ENCODE assay signal across 6 cellular contexts in genomic region chr19:872266-872951, GRCh38. TPM values are rescaled to one million over a fixed set of nuclear protein-coding genes. Genes with fewer than 3 reads are reported as not detected.
A peak's percentile ranks its signal among the peaks of the same experiment; 100 is the strongest.
DNase-seq lines count a peak whose midpoint lies in the region; ATAC-seq, FAIRE-seq and TF ChIP-seq lines count a peak whose summit lies in the region.

No MANE protein-coding gene starts in this region.

- H3K9me3 Mint-ChIP-seq in astrocyte (ENCODE audit: unreplicated experiment) (no peaks in the 10 kb centered on the region), neural progenitor cell (no peaks in the 10 kb centered on the region)

- peaks cover 12% of the 10 kb centered on the region for H3K4me1 ChIP-seq in PC-3 (ENCODE audit: insufficient read depth, low read length)
- peaks cover 19% of the 10 kb centered on the region for H3K4me1 ChIP-seq in astrocyte (ENCODE audit: insufficient read depth, low read length)
- H3K4me1 ChIP-seq in neural progenitor cell, result peaks cover 6% of the 10 kb centered on the region

- H3K36me3 Mint-ChIP-seq in astrocyte (ENCODE audit: low read depth, unreplicated experiment) (peaks cover 11% of the 10 kb centered on the region), neural progenitor cell (peaks cover 12% of the 10 kb centered on the region)

- H3K4me2 ChIP-seq in PC-3 (ENCODE audit: low read length) (no peak overlapping the region), astrocyte (ENCODE audit: low read length) (no peak overlapping the region), neural progenitor cell (peak overlapping the region; percentile 42)

- H3K27me3 ChIP-seq in PC-3 (ENCODE audit: low read length) (no peaks in the 10 kb centered on the region), astrocyte (ENCODE audit: insufficient read depth, low read length) (no peaks in the 10 kb centered on the region), neural progenitor cell (no peaks in the 10 kb centered on the region)

- H3K4me1 Mint-ChIP-seq in astrocyte (ENCODE audit: low read depth, unreplicated experiment) (peaks cover 2% of the 10 kb centered on the region), neural progenitor cell (peaks cover 5% of the 10 kb centered on the region)

- H3K4me3 ChIP-seq in PC-3 (ENCODE audit: low read length) (no peak overlapping the region), astrocyte (ENCODE audit: insufficient read depth, low read depth, low read length) (no peak overlapping the region), neural progenitor cell (no peak overlapping the region)

- H3K27ac ChIP-seq in PC-3 (ENCODE audit: low read length), result no peak overlapping the region
- no peak overlapping the region for H3K27ac ChIP-seq in astrocyte (ENCODE audit: low read depth, low read length)
- peak overlapping the region; percentile 68 for H3K27ac ChIP-seq in neural progenitor cell

- intact Hi-C loops in PC-3 (cut with micrococcal nuclease), result no loop called here

- no peak for FAIRE-seq in astrocyte (lab: Jason Lieb, UNC)

- no peak overlapping the region for H2AFZ ChIP-seq in PC-3 (ENCODE audit: low read length)
- H2AFZ ChIP-seq in astrocyte (ENCODE audit: low read depth, low read length), result no peak overlapping the region
- no peak overlapping the region for H2AFZ ChIP-seq in neural progenitor cell (replicated peaks)

- peak; percentile 52 for ATAC-seq in PC-3

- POLR2A ChIA-PET in PC-3 (lab: Charles Lee; ENCODE audit: unreplicated experiment), result no interaction called here

- H4K20me1 ChIP-seq in PC-3 (ENCODE audit: low read length) (no peaks in the 10 kb centered on the region), astrocyte (ENCODE audit: insufficient read depth, low read length) (peaks cover 24% of the 10 kb centered on the region), neural progenitor cell (ENCODE audit: low read depth) (peaks cover 13% of the 10 kb centered on the region)

- H3K9ac ChIP-seq in PC-3 (ENCODE audit: low read length), result no peak overlapping the region
- H3K9ac ChIP-seq in astrocyte (ENCODE audit: low read length), result no peak overlapping the region
- no peak overlapping the region for H3K9ac ChIP-seq in neural progenitor cell

- H3K27ac Mint-ChIP-seq in astrocyte (ENCODE audit: unreplicated experiment), result no peak overlapping the region
- H3K27ac Mint-ChIP-seq in neural progenitor cell, result no peak overlapping the region

- H3K9me2 ChIP-seq in PC-3 (replicated peaks; ENCODE audit: low read length), result no peaks in the 10 kb centered on the region

- H3F3A ChIP-seq in PC-3 (ENCODE audit: low read length, unreplicated experiment) (no peaks in the 10 kb centered on the region), neural progenitor cell (ENCODE audit: low read depth) (peaks cover 28% of the 10 kb centered on the region)

- H3K4me3 Mint-ChIP-seq in astrocyte (ENCODE audit: unreplicated experiment) (no peak overlapping the region), neural progenitor cell (no peak overlapping the region)

- DNase-seq in GM10266 (ENCODE audit: extremely low spot score), result peak; percentile 95
- DNase-seq in PC-3, result peak; percentile 45
- DNase-seq in astrocyte (ENCODE audit: low read depth), result peak; percentile 56
- peak; percentile 85 for DNase-seq in neural progenitor cell (ENCODE audit: low spot score)
- DNase-seq in NCI-H345 treated with DMSO at 0.1 percent for 48 hours (lab: John Stamatoyannopoulos, UW; ENCODE audit: unreplicated experiment), result no peak
- DNase-seq in NCI-H2081 (lab: John Stamatoyannopoulos, UW), result no peak

- no peaks in the 10 kb centered on the region for H3K27me3 Mint-ChIP-seq in astrocyte (ENCODE audit: low read depth, unreplicated experiment)
- H3K27me3 Mint-ChIP-seq in neural progenitor cell (ENCODE audit: insufficient read depth, low read depth), result peaks cover 5% of the 10 kb centered on the region

- BruUV-seq in PC-3 (replicated peaks; lab: Mats Ljungman, UMichigan), result no TSS peak

- CTCF ChIA-PET in PC-3 (lab: Charles Lee), result no interaction called here

- H3K9me3 ChIP-seq in PC-3 (ENCODE audit: low read length), result no peaks in the 10 kb centered on the region
- no peaks in the 10 kb centered on the region for H3K9me3 ChIP-seq in astrocyte (ENCODE audit: insufficient read depth, low read depth, low read length)
- no peaks in the 10 kb centered on the region for H3K9me3 ChIP-seq in neural progenitor cell (ENCODE audit: low read depth)

- TF ChIP-seq CTCF in GM10266 (IDR thresholded peaks at IDR 0.05; ENCODE audit: control insufficient read depth, insufficient read depth, low read depth, missing control alignments), result no peak
- no peak for TF ChIP-seq CTCF in PC-3 (conservative IDR thresholded peaks at IDR 0.05; ENCODE audit: low read depth, low read length)
- no peak for TF ChIP-seq CTCF in astrocyte (IDR thresholded peaks at IDR 0.05; ENCODE audit: insufficient read depth, low read depth, low read length)
- no peak for TF ChIP-seq CTCF in neural progenitor cell (IDR thresholded peaks at IDR 0.05)

- H3K36me3 ChIP-seq in PC-3 (ENCODE audit: low read depth, low read length), result no peaks in the 10 kb centered on the region; the same call in 1 of the 2 replicates
- H3K36me3 ChIP-seq in astrocyte (ENCODE audit: insufficient read depth, low read length), result peaks cover 4% of the 10 kb centered on the region
- no peaks in the 10 kb centered on the region for H3K36me3 ChIP-seq in neural progenitor cell

- H3K79me2 ChIP-seq in PC-3 (ENCODE audit: low read length), result no peaks in the 10 kb centered on the region
- no peaks in the 10 kb centered on the region for H3K79me2 ChIP-seq in astrocyte (ENCODE audit: insufficient read depth, low read length)
- H3K79me2 ChIP-seq in neural progenitor cell (ENCODE audit: low read depth), result no peaks in the 10 kb centered on the region

RNA-seq across cellular contexts. Expression of gene CFD, which starts 12.9 kb away (rescaled TPM):
- total RNA-seq in PC-3 (2014; rRNA removed), result 22.4 and 38.0 TPM in 2 replicates
- 0.59 and 0.65 TPM in 2 replicates for total RNA-seq in astrocyte
- 0.90 TPM in 1 of 2 replicates, not detected in the other for total RNA-seq in neural progenitor cell (ENCODE audit: low replicate concordance)

RNA-seq across cellular contexts. Expression of gene ELANE, which starts 20.3 kb away (rescaled TPM):
- total RNA-seq in PC-3 (2014; rRNA removed) (not detected in 2 replicates), astrocyte (not detected in 2 replicates), neural progenitor cell (ENCODE audit: low replicate concordance) (not detected in 2 replicates)

RNA-seq across cellular contexts. Expression of gene MED16, which starts 20.6 kb away (rescaled TPM):
- total RNA-seq in PC-3 (2014; rRNA removed) (25.9 and 41.6 TPM in 2 replicates), astrocyte (41.4 and 45.0 TPM in 2 replicates), neural progenitor cell (ENCODE audit: low replicate concordance) (14.4 and 46.9 TPM in 2 replicates)

RNA-seq across cellular contexts. Expression of gene RNU6-9, which starts 20.9 kb away (rescaled TPM):
- total RNA-seq in PC-3 (2014; rRNA removed) (not detected in 2 replicates), astrocyte (not detected in 2 replicates), neural progenitor cell (ENCODE audit: low replicate concordance) (not detected in 2 replicates)

RNA-seq across cellular contexts. Expression of gene PRTN3, which starts 31.6 kb away (rescaled TPM):
- 0.29 and 0.40 TPM in 2 replicates for total RNA-seq in PC-3 (2014; rRNA removed)
- total RNA-seq in astrocyte, result not detected in 2 replicates
- 0.28 TPM in 1 of 2 replicates, not detected in the other for total RNA-seq in neural progenitor cell (ENCODE audit: low replicate concordance)

Comparison
In these comparisons a context has a peak if more than half of its experiments do, and no peak if none do; other contexts are left out.
1. DNase-seq: peak in GM10266 (single experiment), PC-3 (single experiment), astrocyte (single experiment) and neural progenitor cell (single experiment); none in NCI-H345 treated with DMSO at 0.1 percent for 48 hours (single experiment) and NCI-H2081 (0 of 2).
2. RNA of gene CFD, which starts 12.9 kb away (total RNA-seq): 22.4 to 38.0 TPM in PC-3; 0.59 to 0.65 TPM in astrocyte and 0.90 TPM in neural progenitor cell; every median in the first group is over 10 times any median in the second.